13 cellular contexts compared by ENCODE assay signal in genomic region chr3:123411340-123412040, GRCh38. TPM values are rescaled to one million over a fixed set of nuclear protein-coding genes. Genes with fewer than 3 reads are reported as not detected.
DNase-seq lines count a peak whose midpoint lies in the region; ATAC-seq, FAIRE-seq and TF ChIP-seq lines count a peak whose summit lies in the region.
"Had no signal": no experiment of that assay in that cellular context is flagged by ENCODE, and none has a peak within 500 bp of the region (broad histone marks: within the 10 kb centered on the region; RNA-seq: fewer than 3 reads in every experiment).

No MANE protein-coding gene starts in this region.

- ATAC-seq in pancreas, result no peak

- DNase-seq in SK-N-MC (ENCODE audit: low read depth, low spot score) (no peak), left ventricle myocardium inferior (no peak), pancreas (peak in 1 of 6 donors; percentile 50), type B pancreatic cell (ENCODE audit: extremely low spot score, unreplicated experiment) (no peak), NCI-H1105 (lab: John Stamatoyannopoulos, UW) (no peak), KG1 (lab: John Stamatoyannopoulos, UW) (no peak), SK-N-SH (no peak)
- DNase-seq: MV-4-11, NCI-H2227 treated with DMSO at 0.1 percent for 48 hours, PC-9 had no signal

- no peaks in the 10 kb centered on the region for H3K9me3 Mint-ChIP-seq in type B pancreatic cell

- peak overlapping the region; percentile 36 for H3K4me3 Mint-ChIP-seq in type B pancreatic cell

- H3K4me1 ChIP-seq in left ventricle myocardium inferior, result peaks cover 99% of the 10 kb centered on the region
- peaks cover 5 to 15% (median 13%) of the 10 kb centered on the region in 3 donors for H3K4me1 ChIP-seq in pancreas
- no peaks in the 10 kb centered on the region; a peak in 1 of 4 replicates for H3K4me1 ChIP-seq in SK-N-SH (ENCODE audit: control insufficient read depth in 1 of 2, insufficient read depth in 2 of 2, low read depth in 1 of 2, low read length in 1 of 2)

- no peak overlapping the region for H2AFZ ChIP-seq in SK-N-SH (ENCODE audit: low read depth)
- H2AFZ ChIP-seq: PC-9 had no signal

- H3K27ac ChIP-seq in SK-N-MC, result peak overlapping the region; percentile 50; the same call in 1 of the 2 replicates
- H3K27ac ChIP-seq in left ventricle myocardium inferior (replicated peaks), result peak overlapping the region; percentile 89
- H3K27ac ChIP-seq in pancreas, result peak overlapping the region; percentile 22 to 74 (median 48)
- H3K27ac ChIP-seq in SK-N-SH (ENCODE audit: low read depth in 2 of 2, low read length in 1 of 2), result no peak overlapping the region
- H3K27ac ChIP-seq: neutrophil, PC-9 had no signal

- no peak for TF ChIP-seq RAD21 in SK-N-SH (IDR thresholded peaks at IDR 0.05; ENCODE audit: low read length)

- CTCF ChIA-PET in SK-N-SH (lab: Yijun Ruan, JAX), result interaction anchor here (0.6 to 1.3 kb wide), 3 partner anchors 11 to 149 kb away, joined by 3 read pairs; no protein-coding TSS in a partner anchor

- H3K4me3 ChIP-seq in SK-N-MC (no peak overlapping the region), left ventricle myocardium inferior (peak overlapping the region; percentile 49), pancreas (no peak overlapping the region), SK-N-SH (ENCODE audit: low read depth in 2 of 2, low read length in 1 of 2) (no peak overlapping the region)
- H3K4me3 ChIP-seq: PC-9 had no signal

- no peak for FAIRE-seq in pancreas (lab: Jason Lieb, UNC)

- no peaks in the 10 kb centered on the region for H3K9me3 ChIP-seq in SK-N-MC (ENCODE audit: low read depth, low read length)
- H3K9me3 ChIP-seq in left ventricle myocardium inferior (replicated peaks), result no peaks in the 10 kb centered on the region
- H3K9me3 ChIP-seq in pancreas, result no peaks in the 10 kb centered on the region
- no peaks in the 10 kb centered on the region for H3K9me3 ChIP-seq in SK-N-SH
- H3K9me3 ChIP-seq: neutrophil had no signal

- H3K9ac ChIP-seq in SK-N-MC (ENCODE audit: insufficient read length) (no peak overlapping the region), SK-N-SH (no peak overlapping the region)

- H3K9me2 ChIP-seq in SK-N-SH, result no peaks in the 10 kb centered on the region

- POLR2A ChIA-PET in SK-N-SH (lab: Yijun Ruan, JAX), result no interaction called here

- H3K36me3 ChIP-seq in SK-N-MC (ENCODE audit: insufficient read depth, low read length) (no peaks in the 10 kb centered on the region), left ventricle myocardium inferior (no peaks in the 10 kb centered on the region), pancreas (no peaks in the 10 kb centered on the region), SK-N-SH (replicated peaks in 1 of 2; ENCODE audit: control insufficient read depth in 1 of 2, insufficient read depth in 2 of 2, low read length in 1 of 2) (no peaks in the 10 kb centered on the region)
- H3K36me3 ChIP-seq: neutrophil had no signal

- no peak for TF ChIP-seq EP300 in SK-N-SH (IDR thresholded peaks at IDR 0.05; ENCODE audit: borderline replicate concordance in 1 of 2, low read depth in 1 of 2, low read length in 1 of 2)

- no peak overlapping the region for H3K4me2 ChIP-seq in SK-N-SH
- H3K4me2 ChIP-seq: PC-9 had no signal

- intact Hi-C loops in left ventricle myocardium inferior (cut with micrococcal nuclease), result no loop called here
- intact Hi-C loops in pancreas (cut with DNase I), result no loop called here

- peaks cover 61% of the 10 kb centered on the region for H3K4me1 Mint-ChIP-seq in type B pancreatic cell (ENCODE audit: unreplicated experiment)

- 64 to 70% methylated on average over 9 of the region's 9 CpGs for WGBS in pancreas, 2 donors
- 50% methylated on average over 5 of the region's 9 CpGs for WGBS in SK-N-SH (ENCODE audit: low lambda C conversion rate)

- no peaks in the 10 kb centered on the region for H3K27me3 ChIP-seq in left ventricle myocardium inferior (ENCODE audit: low read depth)
- H3K27me3 ChIP-seq in pancreas, result no peaks in the 10 kb centered on the region
- H3K27me3 ChIP-seq in SK-N-SH (ENCODE audit: insufficient read depth), result peaks cover 19% of the 10 kb centered on the region; the same call in 1 of the 2 replicates

- TF ChIP-seq CTCF in left ventricle myocardium inferior (IDR thresholded peaks at IDR 0.05; ENCODE audit: borderline replicate concordance) (no peak), pancreas (IDR thresholded peaks at IDR 0.05) (no peak), type B pancreatic cell (conservative IDR thresholded peaks at IDR 0.05) (no peak), SK-N-SH (IDR thresholded peaks at IDR 0.05) (no peak)

- no peaks in the 10 kb centered on the region for H3K36me3 Mint-ChIP-seq in type B pancreatic cell

- no peaks in the 10 kb centered on the region for H4K20me1 ChIP-seq in SK-N-SH (ENCODE audit: insufficient read depth)

- H3K27ac Mint-ChIP-seq in type B pancreatic cell, result peak overlapping the region; percentile 44

- H3F3A ChIP-seq in SK-N-SH (replicated peaks; ENCODE audit: insufficient read depth), result no peaks in the 10 kb centered on the region

- no peaks in the 10 kb centered on the region for H3K79me2 ChIP-seq in SK-N-SH (ENCODE audit: insufficient read depth)

- H3K27me3 Mint-ChIP-seq in type B pancreatic cell, result peaks cover 3% of the 10 kb centered on the region

TF ChIP-seq in SK-N-SH, 30 proteins besides CTCF, POLR2A, EP300 and RAD21 (continues in another document):
- TF ChIP-seq TAF1 (IDR thresholded peaks at IDR 0.05; ENCODE audit: borderline replicate concordance, low read depth, low read length) (no peak), NRF1 (IDR thresholded peaks at IDR 0.05; ENCODE audit: low read depth, low read length) (no peak), RCOR1 (IDR thresholded peaks at IDR 0.05; ENCODE audit: low read length) (no peak), REST (IDR thresholded peaks at IDR 0.05; ENCODE audit: low read depth, low read length) (no peak), GATA2 (CRISPR knock-in tag; IDR thresholded peaks at IDR 0.05) (no peak), USF2 (IDR thresholded peaks at IDR 0.05; ENCODE audit: borderline replicate concordance, low read depth, low read length) (no peak), RXRA (IDR thresholded peaks at IDR 0.05; ENCODE audit: borderline replicate concordance, low read depth) (no peak), GABPA (IDR thresholded peaks at IDR 0.05; ENCODE audit: low read depth) (no peak), USF1 (IDR thresholded peaks at IDR 0.05; ENCODE audit: borderline replicate concordance, low read depth) (no peak), RFX5 (IDR thresholded peaks at IDR 0.05; ENCODE audit: low read length) (no peak), SIN3A (IDR thresholded peaks at IDR 0.05; ENCODE audit: borderline replicate concordance, low read depth, low read length) (no peak), FOSL2 (IDR thresholded peaks at IDR 0.05; ENCODE audit: borderline replicate concordance, low read depth) (no peak), MAX (IDR thresholded peaks at IDR 0.05; ENCODE audit: low read depth) (no peak)

RNA-seq across cellular contexts. Expression of gene ADCY5, which starts 37.4 kb away (rescaled TPM):
- total RNA-seq in left ventricle myocardium inferior, result 249 TPM
- 10 to 100 TPM in 4 of 6 donors, 1 to 10 TPM in 2; 6.0 to 13.4 (median 10.2) TPM for total RNA-seq in pancreas
- polyA plus RNA-seq in pancreas, result 1 to 10 TPM; 9.1 TPM
- total RNA-seq in type B pancreatic cell (ENCODE audit: low replicate concordance), result 4.0 and 9.1 TPM in 2 replicates
- polyA plus RNA-seq in SK-N-SH (2012; rRNA removed), result 0.21 and 0.23 TPM in 2 replicates
- polyA plus RNA-seq in SK-N-SH (2012; cell fraction: cytosol; rRNA removed), result 0.13 and 0.48 TPM in 2 replicates
- polyA plus RNA-seq in SK-N-SH (2012; cell fraction: nucleus; rRNA removed), result 0.13 and 0.38 TPM in 2 replicates
- total RNA-seq: glomerular endothelial cell; T-helper 1 cell treated with Interleukin-12 subunit alpha and Interleukin-12 subunit beta and Interleukin-4 antibody, amounts not matched to agents 30 ng/mL and 1 ng/mL, for 36 hours had no signal

Comparison
In these comparisons a context has a peak if more than half of its experiments do, and no peak if none do; other contexts are left out.
1. H3K27ac ChIP-seq: peak in SK-N-MC (single experiment), left ventricle myocardium inferior (single experiment) and pancreas (4 of 4); none in SK-N-SH (0 of 2).
2. RNA of gene ADCY5, which starts 37.4 kb away (total RNA-seq): 249 TPM in left ventricle myocardium inferior (single experiment); 6.0 to 13.4 TPM in pancreas and 4.0 to 9.1 TPM in type B pancreatic cell; every median in the first group is over 10 times any median in the second.